20 cellular contexts compared by ENCODE assay signal in genomic region chr19:11208526-11209471, GRCh38. TPM values are rescaled to one million over a fixed set of nuclear protein-coding genes. Genes with fewer than 3 reads are reported as not detected.
A peak's percentile ranks its signal among the peaks of the same experiment; 100 is the strongest.
DNase-seq lines count a peak whose midpoint lies in the region; TF ChIP-seq lines count a peak whose summit lies in the region.
"Had no signal": no experiment of that assay in that cellular context is flagged by ENCODE, and none has a peak within 500 bp of the region (broad histone marks: within the 10 kb centered on the region; RNA-seq: fewer than 3 reads in every experiment).

No MANE protein-coding gene starts in this region.

- no peak for TF ChIP-seq CTCF in RWPE1 (conservative IDR thresholded peaks at IDR 0.05; ENCODE audit: low read depth)
- TF ChIP-seq CTCF in sigmoid colon (IDR thresholded peaks at IDR 0.05), result no peak
- no peak for TF ChIP-seq CTCF in coronary artery (IDR thresholded peaks at IDR 0.05)

- H3K4me1 ChIP-seq in sigmoid colon, result peaks cover 0 to 20% (median 17%) of the 10 kb centered on the region in 4 donors

- intact Hi-C loops in sigmoid colon (cut with DNase I), result loop anchor here (10.0 kb wide), 1 partner anchor 264 kb away; no protein-coding TSS in a partner anchor

- H3K27ac ChIP-seq in RWPE1 (peak overlapping the region; percentile 25; the same call in 1 of the 2 replicates), sigmoid colon (peak overlapping the region in 2 of 4 donors; percentile 55 to 67), coronary artery (no peak overlapping the region)
- H3K27ac ChIP-seq: 22Rv1, gastrocnemius medialis, ovary had no signal

- no peaks in the 10 kb centered on the region for H3K27me3 ChIP-seq in sigmoid colon
- H3K27me3 ChIP-seq: gastrocnemius medialis, ovary had no signal

- CTCF ChIA-PET in RWPE1 (lab: Yijun Ruan, JAX), result no interaction called here

- no peak for TF ChIP-seq POLR2A in sigmoid colon (IDR thresholded peaks at IDR 0.05)

- 88 to 92% methylated on average over 40 of the region's 40 CpGs for WGBS in sigmoid colon, 2 donors

- DNase-seq in DMS 273 (lab: John Stamatoyannopoulos, UW; ENCODE audit: unreplicated experiment) (peak; percentile 47), DMS 273 treated with DMSO at 0.1 percent for 48 hours (lab: John Stamatoyannopoulos, UW) (no peak), RWPE1 (ENCODE audit: low spot score) (no peak), myocyte (ENCODE audit: low read depth) (peak; percentile 20), sigmoid colon (no peak), coronary artery (ENCODE audit: low spot score) (no peak)
- DNase-seq: activated CD4-positive, alpha-beta T cell treated with anti-CD3 and anti-CD28 coated beads for 48 hours; activated T-cell treated with anti-CD3 and anti-CD28 coated beads, Interleukin-2, amount 50 U/mL, for 48 hours; amniotic stem cell; CD8-positive, alpha-beta T cell; gastrocnemius medialis; GDM1; islet precursor cell; NCI-H2107; NCI-H774; ovary; T-helper 2 cell had no signal

- POLR2A ChIA-PET in RWPE1 (lab: Yijun Ruan, JAX; ENCODE audit: low non-redundant PET), result no interaction called here

- H3K4me3 ChIP-seq in sigmoid colon, result no peak overlapping the region
- H3K4me3 ChIP-seq in coronary artery, result no peak overlapping the region
- H3K4me3 ChIP-seq: gastrocnemius medialis, ovary, smooth muscle cell had no signal

- TF ChIP-seq EP300 in sigmoid colon (IDR thresholded peaks at IDR 0.05), result no peak

- H3K36me3 ChIP-seq in sigmoid colon, result peaks cover 0 to 35% (median 3%) of the 10 kb centered on the region in 4 donors
- H3K36me3 ChIP-seq: gastrocnemius medialis, ovary had no signal

- no peaks in the 10 kb centered on the region for H3K9me3 ChIP-seq in sigmoid colon
- H3K9me3 ChIP-seq: gastrocnemius medialis, ovary had no signal

RNA-seq across cellular contexts. Expression of gene KANK2, which starts 11.5 kb away (rescaled TPM):
- total RNA-seq in myocyte (317 and 438 TPM in 2 replicates), sigmoid colon (1,000 to 10,000 TPM in 2 of 4 donors, 100 to 1,000 TPM in 2; 691 to 1,314 (median 1,068) TPM)
- 337 TPM for polyA plus RNA-seq in myocyte (2012)
- 100 to 1,000 TPM in 1 of 3 donors, 10 to 100 TPM in 2; 29.8 to 130 (median 89.4) TPM for polyA plus RNA-seq in sigmoid colon

RNA-seq across cellular contexts. Expression of gene ANGPTL8, which starts 30.6 kb away (rescaled TPM):
- total RNA-seq in myocyte, result not detected in 2 replicates
- 0.32 TPM for polyA plus RNA-seq in myocyte (2012)
- total RNA-seq in sigmoid colon, result not detected
- polyA plus RNA-seq in sigmoid colon, result 1 to 10 TPM in 1 of 3 donors, not detected in 2; 8.1 TPM
- total RNA-seq: CD8-positive, alpha-beta T cell; cerebellum had no signal

RNA-seq across cellular contexts. Expression of gene SPC24, which starts 53.2 kb away (rescaled TPM):
- 2.4 and 2.5 TPM in 2 replicates for total RNA-seq in myocyte
- polyA plus RNA-seq in myocyte (2012), result 1.3 TPM
- total RNA-seq in sigmoid colon, result 1 to 10 TPM in 3 of 4 donors, under 1 TPM in 1; 0.99 to 6.0 (median 2.8) TPM
- 10 to 100 TPM in 1 of 3 donors, 1 to 10 TPM in 2; 1.2 to 13.0 (median 2.1) TPM for polyA plus RNA-seq in sigmoid colon

RNA-seq across cellular contexts. Expression of gene DOCK6, which starts 53.5 kb away (rescaled TPM):
- total RNA-seq in myocyte, result 10.1 and 12.7 TPM in 2 replicates
- polyA plus RNA-seq in myocyte (2012), result 35.2 TPM
- total RNA-seq in sigmoid colon, result 10 to 100 TPM; 17.1 to 39.9 (median 20.8) TPM
- 10 to 100 TPM in 2 of 3 donors, 1 to 10 TPM in 1; 8.8 to 40.5 (median 16.2) TPM for polyA plus RNA-seq in sigmoid colon

Comparison
In these comparisons a context has a peak if more than half of its experiments do, and no peak if none do; other contexts are left out.
1. DNase-seq: peak in DMS 273 (single experiment) and myocyte (single experiment); none in DMS 273 treated with DMSO at 0.1 percent for 48 hours (single experiment), RWPE1 (single experiment), sigmoid colon (single experiment) and coronary artery (single experiment).